ENCODE assay signal across 1 cellular context in the genomic region with DNA sequence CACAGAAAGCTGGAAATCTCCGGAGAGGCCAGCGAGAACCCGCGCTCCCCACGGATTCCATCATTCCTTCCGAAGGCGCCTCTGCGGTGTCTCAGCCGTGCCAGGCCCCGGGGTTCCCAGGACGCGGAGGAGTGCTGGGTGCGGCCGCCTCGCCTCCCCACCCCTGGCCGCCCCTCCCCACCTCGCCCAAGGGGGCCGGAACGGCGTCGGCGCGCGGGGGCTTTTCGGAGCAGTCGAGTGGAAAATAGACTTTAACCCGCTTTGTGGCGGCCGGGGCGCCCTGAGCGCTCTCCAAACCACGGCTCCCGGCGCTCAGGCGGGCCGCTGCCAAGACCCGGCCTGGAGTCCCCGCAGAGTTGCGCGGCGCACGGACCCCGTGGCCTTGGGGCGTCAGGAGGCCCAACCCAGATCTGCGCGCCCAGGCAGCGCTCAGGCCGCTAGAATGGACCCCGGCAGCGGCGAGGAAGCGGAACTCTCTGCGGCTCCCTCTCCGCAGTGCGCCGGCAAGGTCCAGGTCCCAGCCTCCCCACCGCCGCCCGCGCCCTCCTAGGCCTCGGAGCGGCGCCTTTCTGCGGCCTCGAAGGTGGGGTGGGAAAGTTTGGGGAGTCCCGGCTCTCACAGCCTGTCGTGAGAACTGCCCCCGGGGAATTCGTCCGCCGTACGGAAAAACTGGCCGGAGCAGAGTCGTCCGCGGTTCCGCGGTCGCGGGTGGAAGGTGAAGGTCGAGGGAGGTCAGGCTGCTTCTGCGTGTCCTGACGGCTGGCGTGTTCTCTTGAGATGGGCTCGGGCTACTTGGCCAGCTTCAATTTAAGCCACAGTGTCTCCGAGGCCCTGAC.
TF ChIP-seq lines count a peak whose summit lies in the region.

No MANE protein-coding gene starts in this region.

TF ChIP-seq in HepG2, 621 proteins besides CTCF, POLR2A, EP300 and RAD21 (continued from another document and continues in another):
- TF ChIP-seq, protein P1, sequence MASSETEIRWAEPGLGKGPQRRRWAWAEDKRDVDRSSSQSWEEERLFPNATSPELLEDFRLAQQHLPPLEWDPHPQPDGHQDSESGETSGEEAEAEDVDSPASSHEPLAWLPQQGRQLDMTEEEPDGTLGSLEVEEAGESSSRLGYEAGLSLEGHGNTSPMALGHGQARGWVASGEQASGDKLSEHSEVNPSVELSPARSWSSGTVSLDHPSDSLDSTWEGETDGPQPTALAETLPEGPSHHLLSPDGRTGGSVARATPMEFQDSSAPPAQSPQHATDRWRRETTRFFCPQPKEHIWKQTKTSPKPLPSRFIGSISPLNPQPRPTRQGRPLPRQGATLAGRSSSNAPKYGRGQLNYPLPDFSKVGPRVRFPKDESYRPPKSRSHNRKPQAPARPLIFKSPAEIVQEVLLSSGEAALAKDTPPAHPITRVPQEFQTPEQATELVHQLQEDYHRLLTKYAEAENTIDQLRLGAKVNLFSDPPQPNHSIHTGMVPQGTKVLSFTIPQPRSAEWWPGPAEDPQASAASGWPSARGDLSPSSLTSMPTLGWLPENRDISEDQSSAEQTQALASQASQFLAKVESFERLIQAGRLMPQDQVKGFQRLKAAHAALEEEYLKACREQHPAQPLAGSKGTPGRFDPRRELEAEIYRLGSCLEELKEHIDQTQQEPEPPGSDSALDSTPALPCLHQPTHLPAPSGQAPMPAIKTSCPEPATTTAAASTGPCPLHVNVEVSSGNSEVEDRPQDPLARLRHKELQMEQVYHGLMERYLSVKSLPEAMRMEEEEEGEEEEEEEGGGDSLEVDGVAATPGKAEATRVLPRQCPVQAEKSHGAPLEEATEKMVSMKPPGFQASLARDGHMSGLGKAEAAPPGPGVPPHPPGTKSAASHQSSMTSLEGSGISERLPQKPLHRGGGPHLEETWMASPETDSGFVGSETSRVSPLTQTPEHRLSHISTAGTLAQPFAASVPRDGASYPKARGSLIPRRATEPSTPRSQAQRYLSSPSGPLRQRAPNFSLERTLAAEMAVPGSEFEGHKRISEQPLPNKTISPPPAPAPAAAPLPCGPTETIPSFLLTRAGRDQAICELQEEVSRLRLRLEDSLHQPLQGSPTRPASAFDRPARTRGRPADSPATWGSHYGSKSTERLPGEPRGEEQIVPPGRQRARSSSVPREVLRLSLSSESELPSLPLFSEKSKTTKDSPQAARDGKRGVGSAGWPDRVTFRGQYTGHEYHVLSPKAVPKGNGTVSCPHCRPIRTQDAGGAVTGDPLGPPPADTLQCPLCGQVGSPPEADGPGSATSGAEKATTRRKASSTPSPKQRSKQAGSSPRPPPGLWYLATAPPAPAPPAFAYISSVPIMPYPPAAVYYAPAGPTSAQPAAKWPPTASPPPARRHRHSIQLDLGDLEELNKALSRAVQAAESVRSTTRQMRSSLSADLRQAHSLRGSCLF (CRISPR knock-in tag; IDR thresholded peaks at IDR 0.05; ENCODE audit: borderline replicate concordance) = no peak
- TF ChIP-seq NFRKB (IDR thresholded peaks at IDR 0.05) = no peak
- TF ChIP-seq SMARCC2 (IDR thresholded peaks at IDR 0.05) = no peak
- TF ChIP-seq, protein P2, sequence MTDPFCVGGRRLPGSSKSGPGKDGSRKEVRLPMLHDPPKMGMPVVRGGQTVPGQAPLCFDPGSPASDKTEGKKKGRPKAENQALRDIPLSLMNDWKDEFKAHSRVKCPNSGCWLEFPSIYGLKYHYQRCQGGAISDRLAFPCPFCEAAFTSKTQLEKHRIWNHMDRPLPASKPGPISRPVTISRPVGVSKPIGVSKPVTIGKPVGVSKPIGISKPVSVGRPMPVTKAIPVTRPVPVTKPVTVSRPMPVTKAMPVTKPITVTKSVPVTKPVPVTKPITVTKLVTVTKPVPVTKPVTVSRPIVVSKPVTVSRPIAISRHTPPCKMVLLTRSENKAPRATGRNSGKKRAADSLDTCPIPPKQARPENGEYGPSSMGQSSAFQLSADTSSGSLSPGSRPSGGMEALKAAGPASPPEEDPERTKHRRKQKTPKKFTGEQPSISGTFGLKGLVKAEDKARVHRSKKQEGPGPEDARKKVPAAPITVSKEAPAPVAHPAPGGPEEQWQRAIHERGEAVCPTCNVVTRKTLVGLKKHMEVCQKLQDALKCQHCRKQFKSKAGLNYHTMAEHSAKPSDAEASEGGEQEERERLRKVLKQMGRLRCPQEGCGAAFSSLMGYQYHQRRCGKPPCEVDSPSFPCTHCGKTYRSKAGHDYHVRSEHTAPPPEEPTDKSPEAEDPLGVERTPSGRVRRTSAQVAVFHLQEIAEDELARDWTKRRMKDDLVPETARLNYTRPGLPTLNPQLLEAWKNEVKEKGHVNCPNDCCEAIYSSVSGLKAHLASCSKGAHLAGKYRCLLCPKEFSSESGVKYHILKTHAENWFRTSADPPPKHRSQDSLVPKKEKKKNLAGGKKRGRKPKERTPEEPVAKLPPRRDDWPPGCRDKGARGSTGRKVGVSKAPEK (CRISPR knock-in tag; IDR thresholded peaks at IDR 0.05; ENCODE audit: borderline replicate concordance) = peak; percentile 94
- TF ChIP-seq KAT8 (CRISPR knock-in tag; IDR thresholded peaks at IDR 0.05) = peak; percentile 65; the same call in 1 of the 2 replicates
- TF ChIP-seq, protein P3, sequence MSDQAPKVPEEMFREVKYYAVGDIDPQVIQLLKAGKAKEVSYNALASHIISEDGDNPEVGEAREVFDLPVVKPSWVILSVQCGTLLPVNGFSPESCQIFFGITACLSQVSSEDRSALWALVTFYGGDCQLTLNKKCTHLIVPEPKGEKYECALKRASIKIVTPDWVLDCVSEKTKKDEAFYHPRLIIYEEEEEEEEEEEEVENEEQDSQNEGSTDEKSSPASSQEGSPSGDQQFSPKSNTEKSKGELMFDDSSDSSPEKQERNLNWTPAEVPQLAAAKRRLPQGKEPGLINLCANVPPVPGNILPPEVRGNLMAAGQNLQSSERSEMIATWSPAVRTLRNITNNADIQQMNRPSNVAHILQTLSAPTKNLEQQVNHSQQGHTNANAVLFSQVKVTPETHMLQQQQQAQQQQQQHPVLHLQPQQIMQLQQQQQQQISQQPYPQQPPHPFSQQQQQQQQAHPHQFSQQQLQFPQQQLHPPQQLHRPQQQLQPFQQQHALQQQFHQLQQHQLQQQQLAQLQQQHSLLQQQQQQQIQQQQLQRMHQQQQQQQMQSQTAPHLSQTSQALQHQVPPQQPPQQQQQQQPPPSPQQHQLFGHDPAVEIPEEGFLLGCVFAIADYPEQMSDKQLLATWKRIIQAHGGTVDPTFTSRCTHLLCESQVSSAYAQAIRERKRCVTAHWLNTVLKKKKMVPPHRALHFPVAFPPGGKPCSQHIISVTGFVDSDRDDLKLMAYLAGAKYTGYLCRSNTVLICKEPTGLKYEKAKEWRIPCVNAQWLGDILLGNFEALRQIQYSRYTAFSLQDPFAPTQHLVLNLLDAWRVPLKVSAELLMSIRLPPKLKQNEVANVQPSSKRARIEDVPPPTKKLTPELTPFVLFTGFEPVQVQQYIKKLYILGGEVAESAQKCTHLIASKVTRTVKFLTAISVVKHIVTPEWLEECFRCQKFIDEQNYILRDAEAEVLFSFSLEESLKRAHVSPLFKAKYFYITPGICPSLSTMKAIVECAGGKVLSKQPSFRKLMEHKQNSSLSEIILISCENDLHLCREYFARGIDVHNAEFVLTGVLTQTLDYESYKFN (CRISPR knock-in tag; conservative IDR thresholded peaks at IDR 0.05) = peak; percentile 43
- TF ChIP-seq, protein P4, sequence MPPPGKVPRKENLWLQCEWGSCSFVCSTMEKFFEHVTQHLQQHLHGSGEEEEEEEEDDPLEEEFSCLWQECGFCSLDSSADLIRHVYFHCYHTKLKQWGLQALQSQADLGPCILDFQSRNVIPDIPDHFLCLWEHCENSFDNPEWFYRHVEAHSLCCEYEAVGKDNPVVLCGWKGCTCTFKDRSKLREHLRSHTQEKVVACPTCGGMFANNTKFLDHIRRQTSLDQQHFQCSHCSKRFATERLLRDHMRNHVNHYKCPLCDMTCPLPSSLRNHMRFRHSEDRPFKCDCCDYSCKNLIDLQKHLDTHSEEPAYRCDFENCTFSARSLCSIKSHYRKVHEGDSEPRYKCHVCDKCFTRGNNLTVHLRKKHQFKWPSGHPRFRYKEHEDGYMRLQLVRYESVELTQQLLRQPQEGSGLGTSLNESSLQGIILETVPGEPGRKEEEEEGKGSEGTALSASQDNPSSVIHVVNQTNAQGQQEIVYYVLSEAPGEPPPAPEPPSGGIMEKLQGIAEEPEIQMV (CRISPR knock-in tag; IDR thresholded peaks at IDR 0.05; ENCODE audit: low read depth) = no peak
- TF ChIP-seq ZBTB21 (CRISPR knock-in tag; IDR thresholded peaks at IDR 0.05) = no peak
- peak; percentile 59; the same call in 1 of the 2 replicates for TF ChIP-seq THAP11 (CRISPR knock-in tag; IDR thresholded peaks at IDR 0.05)
- 0 out of 2 replicates have a peak, but pooled peaks have one; percentile 27 for TF ChIP-seq ZKSCAN5 (CRISPR knock-in tag; IDR thresholded peaks at IDR 0.05)
- TF ChIP-seq, protein P5, sequence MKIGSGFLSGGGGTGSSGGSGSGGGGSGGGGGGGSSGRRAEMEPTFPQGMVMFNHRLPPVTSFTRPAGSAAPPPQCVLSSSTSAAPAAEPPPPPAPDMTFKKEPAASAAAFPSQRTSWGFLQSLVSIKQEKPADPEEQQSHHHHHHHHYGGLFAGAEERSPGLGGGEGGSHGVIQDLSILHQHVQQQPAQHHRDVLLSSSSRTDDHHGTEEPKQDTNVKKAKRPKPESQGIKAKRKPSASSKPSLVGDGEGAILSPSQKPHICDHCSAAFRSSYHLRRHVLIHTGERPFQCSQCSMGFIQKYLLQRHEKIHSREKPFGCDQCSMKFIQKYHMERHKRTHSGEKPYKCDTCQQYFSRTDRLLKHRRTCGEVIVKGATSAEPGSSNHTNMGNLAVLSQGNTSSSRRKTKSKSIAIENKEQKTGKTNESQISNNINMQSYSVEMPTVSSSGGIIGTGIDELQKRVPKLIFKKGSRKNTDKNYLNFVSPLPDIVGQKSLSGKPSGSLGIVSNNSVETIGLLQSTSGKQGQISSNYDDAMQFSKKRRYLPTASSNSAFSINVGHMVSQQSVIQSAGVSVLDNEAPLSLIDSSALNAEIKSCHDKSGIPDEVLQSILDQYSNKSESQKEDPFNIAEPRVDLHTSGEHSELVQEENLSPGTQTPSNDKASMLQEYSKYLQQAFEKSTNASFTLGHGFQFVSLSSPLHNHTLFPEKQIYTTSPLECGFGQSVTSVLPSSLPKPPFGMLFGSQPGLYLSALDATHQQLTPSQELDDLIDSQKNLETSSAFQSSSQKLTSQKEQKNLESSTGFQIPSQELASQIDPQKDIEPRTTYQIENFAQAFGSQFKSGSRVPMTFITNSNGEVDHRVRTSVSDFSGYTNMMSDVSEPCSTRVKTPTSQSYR (CRISPR knock-in tag; IDR thresholded peaks at IDR 0.05; ENCODE audit: borderline replicate concordance) = peak; percentile 62; the same call in 1 of the 2 replicates
- no peak for TF ChIP-seq SMC3 (IDR thresholded peaks at IDR 0.05; ENCODE audit: low read length)
- no peak; the same call in 1 of the 2 replicates for TF ChIP-seq ZNF274 (CRISPR knock-in tag; IDR thresholded peaks at IDR 0.05)
- TF ChIP-seq BCL6 (CRISPR knock-in tag; IDR thresholded peaks at IDR 0.05) = peak; percentile 49; the same call in 1 of the 2 replicates
- no peak for TF ChIP-seq ZNF256 (CRISPR knock-in tag; conservative IDR thresholded peaks at IDR 0.05)
- no peak for TF ChIP-seq JARID2 (CRISPR knock-in tag; IDR thresholded peaks at IDR 0.05; ENCODE audit: insufficient replicate concordance)
- TF ChIP-seq PPARG (CRISPR knock-in tag; conservative IDR thresholded peaks at IDR 0.05) = 0 out of 2 replicates have a peak, but pooled peaks have one; percentile 10
- TF ChIP-seq NCOR1 (IDR thresholded peaks at IDR 0.05; ENCODE audit: borderline replicate concordance, low read length) = no peak
- TF ChIP-seq, protein P6, sequence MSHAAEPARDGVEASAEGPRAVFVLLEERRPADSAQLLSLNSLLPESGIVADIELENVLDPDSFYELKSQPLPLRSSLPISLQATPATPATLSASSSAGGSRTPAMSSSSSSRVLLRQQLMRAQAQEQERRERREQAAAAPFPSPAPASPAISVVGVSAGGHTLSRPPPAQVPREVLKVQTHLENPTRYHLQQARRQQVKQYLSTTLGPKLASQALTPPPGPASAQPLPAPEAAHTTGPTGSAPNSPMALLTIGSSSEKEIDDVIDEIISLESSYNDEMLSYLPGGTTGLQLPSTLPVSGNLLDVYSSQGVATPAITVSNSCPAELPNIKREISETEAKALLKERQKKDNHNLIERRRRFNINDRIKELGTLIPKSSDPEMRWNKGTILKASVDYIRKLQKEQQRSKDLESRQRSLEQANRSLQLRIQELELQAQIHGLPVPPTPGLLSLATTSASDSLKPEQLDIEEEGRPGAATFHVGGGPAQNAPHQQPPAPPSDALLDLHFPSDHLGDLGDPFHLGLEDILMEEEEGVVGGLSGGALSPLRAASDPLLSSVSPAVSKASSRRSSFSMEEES (CRISPR knock-in tag; IDR thresholded peaks at IDR 0.05) = peak; percentile 46; the same call in 1 of the 2 replicates
- no peak for TF ChIP-seq MBD4 (IDR thresholded peaks at IDR 0.05; ENCODE audit: borderline replicate concordance, low read length)
- no peak for TF ChIP-seq ZNF468 (CRISPR knock-in tag; IDR thresholded peaks at IDR 0.05)
- TF ChIP-seq MAFG (CRISPR knock-in tag; IDR thresholded peaks at IDR 0.05) = no peak; the same call in 1 of the 2 replicates
- TF ChIP-seq ZNF841 (CRISPR knock-in tag; IDR thresholded peaks at IDR 0.05; ENCODE audit: borderline replicate concordance) = no peak
- TF ChIP-seq SP140L (CRISPR knock-in tag; IDR thresholded peaks at IDR 0.05; ENCODE audit: borderline replicate concordance) = peak; percentile 73; the same call in 1 of the 2 replicates
- TF ChIP-seq, protein P7, sequence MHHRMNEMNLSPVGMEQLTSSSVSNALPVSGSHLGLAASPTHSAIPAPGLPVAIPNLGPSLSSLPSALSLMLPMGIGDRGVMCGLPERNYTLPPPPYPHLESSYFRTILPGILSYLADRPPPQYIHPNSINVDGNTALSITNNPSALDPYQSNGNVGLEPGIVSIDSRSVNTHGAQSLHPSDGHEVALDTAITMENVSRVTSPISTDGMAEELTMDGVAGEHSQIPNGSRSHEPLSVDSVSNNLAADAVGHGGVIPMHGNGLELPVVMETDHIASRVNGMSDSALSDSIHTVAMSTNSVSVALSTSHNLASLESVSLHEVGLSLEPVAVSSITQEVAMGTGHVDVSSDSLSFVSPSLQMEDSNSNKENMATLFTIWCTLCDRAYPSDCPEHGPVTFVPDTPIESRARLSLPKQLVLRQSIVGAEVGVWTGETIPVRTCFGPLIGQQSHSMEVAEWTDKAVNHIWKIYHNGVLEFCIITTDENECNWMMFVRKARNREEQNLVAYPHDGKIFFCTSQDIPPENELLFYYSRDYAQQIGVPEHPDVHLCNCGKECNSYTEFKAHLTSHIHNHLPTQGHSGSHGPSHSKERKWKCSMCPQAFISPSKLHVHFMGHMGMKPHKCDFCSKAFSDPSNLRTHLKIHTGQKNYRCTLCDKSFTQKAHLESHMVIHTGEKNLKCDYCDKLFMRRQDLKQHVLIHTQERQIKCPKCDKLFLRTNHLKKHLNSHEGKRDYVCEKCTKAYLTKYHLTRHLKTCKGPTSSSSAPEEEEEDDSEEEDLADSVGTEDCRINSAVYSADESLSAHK (CRISPR knock-in tag; IDR thresholded peaks at IDR 0.05; ENCODE audit: borderline replicate concordance) = no peak
- TF ChIP-seq, protein P8, sequence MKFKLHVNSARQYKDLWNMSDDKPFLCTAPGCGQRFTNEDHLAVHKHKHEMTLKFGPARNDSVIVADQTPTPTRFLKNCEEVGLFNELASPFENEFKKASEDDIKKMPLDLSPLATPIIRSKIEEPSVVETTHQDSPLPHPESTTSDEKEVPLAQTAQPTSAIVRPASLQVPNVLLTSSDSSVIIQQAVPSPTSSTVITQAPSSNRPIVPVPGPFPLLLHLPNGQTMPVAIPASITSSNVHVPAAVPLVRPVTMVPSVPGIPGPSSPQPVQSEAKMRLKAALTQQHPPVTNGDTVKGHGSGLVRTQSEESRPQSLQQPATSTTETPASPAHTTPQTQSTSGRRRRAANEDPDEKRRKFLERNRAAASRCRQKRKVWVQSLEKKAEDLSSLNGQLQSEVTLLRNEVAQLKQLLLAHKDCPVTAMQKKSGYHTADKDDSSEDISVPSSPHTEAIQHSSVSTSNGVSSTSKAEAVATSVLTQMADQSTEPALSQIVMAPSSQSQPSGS (CRISPR knock-in tag; IDR thresholded peaks at IDR 0.05) = no peak
- TF ChIP-seq ZNF562 (CRISPR knock-in tag; IDR thresholded peaks at IDR 0.05; ENCODE audit: borderline replicate concordance) = no peak
- TF ChIP-seq MIER3 (CRISPR knock-in tag; IDR thresholded peaks at IDR 0.05; ENCODE audit: borderline replicate concordance) = 0 out of 2 replicates have a peak, but pooled peaks have one; percentile 51
- no peak for TF ChIP-seq HHEX (CRISPR knock-in tag; IDR thresholded peaks at IDR 0.05)
